15 cellular contexts compared by ENCODE assay signal in genomic region chr18:23725351-23725750, GRCh38. TPM values are rescaled to one million over a fixed set of nuclear protein-coding genes. Genes with fewer than 3 reads are reported as not detected.
A peak's percentile ranks its signal among the peaks of the same experiment; 100 is the strongest.
DNase-seq lines count a peak whose midpoint lies in the region; ATAC-seq and TF ChIP-seq lines count a peak whose summit lies in the region.
"Had no signal": no experiment of that assay in that cellular context is flagged by ENCODE, and none has a peak within 500 bp of the region (broad histone marks: within the 10 kb centered on the region; RNA-seq: fewer than 3 reads in every experiment).

No MANE protein-coding gene starts in this region.

- ATAC-seq in esophagus mucosa (peak; percentile 41), HG02884 (IDR thresholded peaks at IDR 0.05; ENCODE audit: unreplicated experiment) (no peak), HG03280 (IDR thresholded peaks at IDR 0.05; ENCODE audit: unreplicated experiment) (no peak), HG03520 (IDR thresholded peaks at IDR 0.05; ENCODE audit: unreplicated experiment) (no peak)

- no peak for TF ChIP-seq CTCF in parathyroid adenoma (IDR thresholded peaks at IDR 0.05)
- no peak for TF ChIP-seq CTCF in dorsolateral prefrontal cortex (IDR thresholded peaks at IDR 0.05 in 54 of 56, conservative IDR thresholded peaks at IDR 0.05 in 2 of 56; ENCODE audit: low read depth in 1 of 56, partially characterized antibody in 56 of 56)

- peaks cover 48% of the 10 kb centered on the region for H3K4me1 ChIP-seq in parathyroid adenoma
- H3K4me1 ChIP-seq: BE2C had no signal

- peak overlapping the region; percentile 74 for H2AFZ ChIP-seq in parathyroid adenoma

- H3K36me3 ChIP-seq in MG63 (peaks cover 21% of the 10 kb centered on the region), parathyroid adenoma (ENCODE audit: control insufficient read depth, insufficient read depth, low read length) (no peaks in the 10 kb centered on the region)
- H3K36me3 ChIP-seq: BE2C, SJCRH30 had no signal

- H3K27me3 ChIP-seq in MG63 (no peaks in the 10 kb centered on the region), parathyroid adenoma (ENCODE audit: control insufficient read depth, insufficient read depth, low read length) (no peaks in the 10 kb centered on the region), dorsolateral prefrontal cortex (peaks cover 0 to 2% (median 0%) of the 10 kb centered on the region in 45 donors)
- H3K27me3 ChIP-seq: BE2C, SJCRH30 had no signal

- H3K4me3 ChIP-seq in MG63 = no peak overlapping the region
- no peak overlapping the region for H3K4me3 ChIP-seq in parathyroid adenoma (ENCODE audit: low read depth, low read length)
- no peak overlapping the region for H3K4me3 ChIP-seq in dorsolateral prefrontal cortex
- H3K4me3 ChIP-seq: SJCRH30 had no signal

- intact Hi-C loops in dorsolateral prefrontal cortex (cut with DNase I) = no loop called here

- no peak overlapping the region for H3K4me2 ChIP-seq in parathyroid adenoma (ENCODE audit: low read length)

- H3K9me3 ChIP-seq in MG63 (peaks cover 5% of the 10 kb centered on the region), parathyroid adenoma (ENCODE audit: control insufficient read depth, low read length) (no peaks in the 10 kb centered on the region)
- H3K9me3 ChIP-seq: BE2C, SJCRH30 had no signal

- no peak overlapping the region for H3K9ac ChIP-seq in parathyroid adenoma

- H3K79me2 ChIP-seq in parathyroid adenoma = peaks cover 13% of the 10 kb centered on the region

- H3K27ac ChIP-seq in parathyroid adenoma (peak overlapping the region; percentile 94), dorsolateral prefrontal cortex (no peak overlapping the region)
- H3K27ac ChIP-seq: SJCRH30 had no signal

- DNase-seq in MG63 = peak; percentile 24
- no peak for DNase-seq in dorsolateral prefrontal cortex
- DNase-seq: BE2C; CD8-positive, alpha-beta memory T cell; DMS79; H7; NCI-H1417 treated with DMSO at 0.1 percent for 48 hours; NCI-H1930; NCI-H526 treated with DMSO at 0.1 percent for 48 hours; SJCRH30 had no signal

RNA-seq across cellular contexts. Expression of gene LAMA3, which starts 36.1 kb away (rescaled TPM):
- 6.4 and 16.0 TPM in 2 replicates for total RNA-seq in MG63 (2014; rRNA removed; shearing (Covaris generic); ENCODE audit: low replicate concordance)
- total RNA-seq in esophagus mucosa = 40.1 TPM
- total RNA-seq in dorsolateral prefrontal cortex = 10 to 100 TPM in 44 of 120 experiments, 1 to 10 TPM in 76; 3.2 to 17.7 (median 8.6) TPM
- total RNA-seq: CD8-positive, alpha-beta memory T cell had no signal
